Comparison of ENCODE assay signal across 10 cellular contexts in genomic region chr1:2577565-2578075, GRCh38. TPM values are rescaled to one million over a fixed set of nuclear protein-coding genes. Genes with fewer than 3 reads are reported as not detected.
DNase-seq lines count a peak whose midpoint lies in the region; ATAC-seq, FAIRE-seq and TF ChIP-seq lines count a peak whose summit lies in the region.
"Not testable (repeated sequence)": the region's sequence is repeated elsewhere in the genome, so short reads cannot be mapped to it uniquely, and the experiment has no call there.
"Had no signal": no experiment of that assay in that cellular context is flagged by ENCODE, and none has a peak within 500 bp of the region (broad histone marks: within the 10 kb centered on the region; RNA-seq: fewer than 3 reads in every experiment).

No MANE protein-coding gene starts in this region.

- H3K18ac ChIP-seq in neuronal stem cell (ENCODE audit: low read length), result not testable (repeated sequence)

- H3K4ac ChIP-seq in neuronal stem cell (ENCODE audit: low read length), result not testable (repeated sequence)

- peaks cover 0 to 16% (median 0%) of the 10 kb centered on the region in 3 donors for H3K9me3 ChIP-seq in gastroesophageal sphincter
- H3K9me3 ChIP-seq in neuronal stem cell (replicated peaks in 1 of 2; ENCODE audit: control insufficient read depth in 2 of 2, insufficient read depth in 1 of 2, low read depth in 1 of 2, low read length in 2 of 2), result not testable (repeated sequence)

- H2BK5ac ChIP-seq in neuronal stem cell (ENCODE audit: low read length), result peak overlapping the region; percentile 90

- not testable (repeated sequence) for H4K91ac ChIP-seq in neuronal stem cell (ENCODE audit: low read depth, low read length, poor library complexity)

- H2AFZ ChIP-seq in neuronal stem cell (ENCODE audit: low read length), result peak overlapping the region; percentile 85

- FAIRE-seq in GM12892 (lab: Jason Lieb, UNC), result peak; percentile 100

- H3K4me2 ChIP-seq in neuronal stem cell (ENCODE audit: insufficient read depth, low read length, poor library complexity, severe bottlenecking), result not testable (repeated sequence)

- not testable (repeated sequence) for TF ChIP-seq EP300 in gastroesophageal sphincter (IDR thresholded peaks at IDR 0.05)

- peaks cover 79% of the 10 kb centered on the region for H3K27me3 ChIP-seq in gastroesophageal sphincter
- not testable (repeated sequence) for H3K27me3 ChIP-seq in neuronal stem cell (ENCODE audit: control insufficient read depth in 3 of 3, insufficient read depth in 3 of 3, low read depth in 1 of 3, low read length in 3 of 3)

- TF ChIP-seq POLR2A in GM12892 (IDR thresholded peaks at IDR 0.05; ENCODE audit: low read depth, low read length), result 0 out of 2 replicates have a peak, but pooled peaks have one; percentile 52
- TF ChIP-seq POLR2A in gastroesophageal sphincter (IDR thresholded peaks at IDR 0.05), result not testable (repeated sequence)

- not testable (repeated sequence) for H2AK5ac ChIP-seq in neuronal stem cell (ENCODE audit: low read depth, low read length)

- H3K9me3 Mint-ChIP-seq in activated T-helper 2 cell treated with anti-CD3 and anti-CD28 coated beads, Interferon-gamma antibody, Interleukin-2, Interleukin-4, amounts not matched to agents 10 μg/mL and 5 μg/mL and 100 μg/mL, durations not matched to agents 14 hours and 24 hours and 36 hours, result peaks cover 18% of the 10 kb centered on the region
- H3K9me3 Mint-ChIP-seq in stimulated activated naive CD8-positive, alpha-beta T cell treated with anti-CD3 and anti-CD28 coated beads, Interleukin-15, amount 100 ng/mL, for 72 hours, result peaks cover 17 to 18% of the 10 kb centered on the region in 2 donors

- not testable (repeated sequence) for H2BK120ac ChIP-seq in neuronal stem cell (ENCODE audit: low read depth, low read length)

- not testable (repeated sequence) for DNase-seq in GM12892 (ENCODE audit: insufficient read length); activated T-helper 2 cell treated with anti-CD3 and anti-CD28 coated beads, Interferon-gamma antibody, Interleukin-2, Interleukin-4, amounts not matched to agents 10 μg/mL and 5 μg/mL and 100 μg/mL, durations not matched to agents 14 hours and 24 hours and 36 hours (ENCODE audit: low spot score); neuronal stem cell (ENCODE audit: low spot score)
- peak in 3 of 5 donors; percentile 38 to 72 (median 48) for DNase-seq in T-helper 1 cell
- DNase-seq in stimulated activated naive CD8-positive, alpha-beta T cell treated with anti-CD3 and anti-CD28 coated beads, Interleukin-15, amount 100 ng/mL, for 72 hours, result peak; percentile 64 to 67

- H3K14ac ChIP-seq in neuronal stem cell (ENCODE audit: low read length), result not testable (repeated sequence)

- H3K4me3 Mint-ChIP-seq in activated T-helper 2 cell treated with anti-CD3 and anti-CD28 coated beads, Interferon-gamma antibody, Interleukin-2, Interleukin-4, amounts not matched to agents 10 μg/mL and 5 μg/mL and 100 μg/mL, durations not matched to agents 14 hours and 24 hours and 36 hours (ENCODE audit: low read depth), result peak overlapping the region; percentile 69
- peak overlapping the region; percentile 72 to 79 for H3K4me3 Mint-ChIP-seq in stimulated activated naive CD8-positive, alpha-beta T cell treated with anti-CD3 and anti-CD28 coated beads, Interleukin-15, amount 100 ng/mL, for 72 hours

- peaks cover 17% of the 10 kb centered on the region for H3K36me3 Mint-ChIP-seq in activated T-helper 2 cell treated with anti-CD3 and anti-CD28 coated beads, Interferon-gamma antibody, Interleukin-2, Interleukin-4, amounts not matched to agents 10 μg/mL and 5 μg/mL and 100 μg/mL, durations not matched to agents 14 hours and 24 hours and 36 hours (ENCODE audit: low read depth)

- H3K27ac Mint-ChIP-seq in activated T-helper 2 cell treated with anti-CD3 and anti-CD28 coated beads, Interferon-gamma antibody, Interleukin-2, Interleukin-4, amounts not matched to agents 10 μg/mL and 5 μg/mL and 100 μg/mL, durations not matched to agents 14 hours and 24 hours and 36 hours, result peak overlapping the region; percentile 89
- peak overlapping the region; percentile 80 to 96 for H3K27ac Mint-ChIP-seq in stimulated activated naive CD8-positive, alpha-beta T cell treated with anti-CD3 and anti-CD28 coated beads, Interleukin-15, amount 100 ng/mL, for 72 hours

- peak overlapping the region; percentile 31 for H3K23ac ChIP-seq in neuronal stem cell (ENCODE audit: low read depth, low read length, poor library complexity)

- intact Hi-C loops in activated T-helper 2 cell treated with anti-CD3 and anti-CD28 coated beads, Interferon-gamma antibody, Interleukin-2, Interleukin-4, amounts not matched to agents 10 μg/mL and 5 μg/mL and 100 μg/mL, durations not matched to agents 14 hours and 24 hours and 36 hours (cut with micrococcal nuclease), result loop anchor here (1.0 kb wide), 1 partner anchor 21 kb away; the partner anchor contains the start of gene TNFRSF14

- peaks cover 47% of the 10 kb centered on the region for H3K4me1 Mint-ChIP-seq in activated T-helper 2 cell treated with anti-CD3 and anti-CD28 coated beads, Interferon-gamma antibody, Interleukin-2, Interleukin-4, amounts not matched to agents 10 μg/mL and 5 μg/mL and 100 μg/mL, durations not matched to agents 14 hours and 24 hours and 36 hours (ENCODE audit: low read depth)
- H3K4me1 Mint-ChIP-seq in stimulated activated naive CD8-positive, alpha-beta T cell treated with anti-CD3 and anti-CD28 coated beads, Interleukin-15, amount 100 ng/mL, for 72 hours, result peaks cover 91% of the 10 kb centered on the region

- not testable (repeated sequence) for H3K36me3 ChIP-seq in gastroesophageal sphincter; neuronal stem cell (replicated peaks in 1 of 2; ENCODE audit: control insufficient read depth in 2 of 2, insufficient read depth in 2 of 2, low read length in 2 of 2)

- H3K4me1 ChIP-seq in gastroesophageal sphincter (peaks cover 0 to 17% (median 9%) of the 10 kb centered on the region in 3 donors), neuronal stem cell (ENCODE audit: control insufficient read depth in 2 of 2, insufficient read depth in 1 of 2, low read depth in 1 of 2, low read length in 2 of 2) (peaks cover 5 to 10% of the 10 kb centered on the region in 2 donors)

- 33 to 66% methylated on average over 1 to 3 of the region's 23 CpGs for WGBS in gastroesophageal sphincter (ENCODE audit: low coverage in 1 of 2), 2 donors
- WGBS in neuronal stem cell (ENCODE audit: extremely low coverage in 2 of 2, insufficient read length in 2 of 2, insufficient replicate concordance in 1 of 2), 2 donors, result no CpG with 5 or more reads among the region's 23 CpGs

- H3K27ac ChIP-seq in gastroesophageal sphincter, result peak overlapping the region in 3 of 4 donors; percentile 66 to 80 (median 68)
- H3K27ac ChIP-seq in neuronal stem cell (replicated peaks; ENCODE audit: low read length), result not testable (repeated sequence)

- H2BK12ac ChIP-seq in neuronal stem cell (ENCODE audit: low read length), result not testable (repeated sequence)

- H3K4me3 ChIP-seq in gastroesophageal sphincter, result peak overlapping the region in 1 of 2 donors; percentile 19
- H3K4me3 ChIP-seq in neuronal stem cell (ENCODE audit: low read length in 2 of 2), result not testable (repeated sequence)

- H2BK15ac ChIP-seq in neuronal stem cell (ENCODE audit: low read length), result not testable (repeated sequence)

- H3K9ac ChIP-seq in neuronal stem cell (ENCODE audit: low read depth, low read length, poor library complexity), result not testable (repeated sequence)

- not testable (repeated sequence) for H4K8ac ChIP-seq in neuronal stem cell (ENCODE audit: low read depth, low read length)

- ATAC-seq in GM21367 (IDR thresholded peaks at IDR 0.05; ENCODE audit: unreplicated experiment) (peak; percentile 18), HG03045 (IDR thresholded peaks at IDR 0.05; ENCODE audit: unreplicated experiment) (peak; percentile 51)
- not testable (repeated sequence) for ATAC-seq in gastroesophageal sphincter
- peak; percentile 77 for ATAC-seq in stimulated activated naive CD8-positive, alpha-beta T cell treated with anti-CD3 and anti-CD28 coated beads, Interleukin-15, amount 100 ng/mL, for 72 hours

- H3K27me3 Mint-ChIP-seq in activated T-helper 2 cell treated with anti-CD3 and anti-CD28 coated beads, Interferon-gamma antibody, Interleukin-2, Interleukin-4, amounts not matched to agents 10 μg/mL and 5 μg/mL and 100 μg/mL, durations not matched to agents 14 hours and 24 hours and 36 hours (ENCODE audit: low read depth); stimulated activated naive CD8-positive, alpha-beta T cell treated with anti-CD3 and anti-CD28 coated beads, Interleukin-15, amount 100 ng/mL, for 72 hours: not testable (repeated sequence)

- not testable (repeated sequence) for TF ChIP-seq CTCF in gastroesophageal sphincter (IDR thresholded peaks at IDR 0.05)

- H3K79me1 ChIP-seq in neuronal stem cell (ENCODE audit: low read depth, low read length), result not testable (repeated sequence)

RNA-seq across cellular contexts. Expression of gene PRXL2B, which starts 9.0 kb away (rescaled TPM):
- 5.8 TPM for polyA plus RNA-seq in GM12892 (2012; ENCODE audit: missing spikeins)
- total RNA-seq in activated T-helper 2 cell treated with anti-CD3 and anti-CD28 coated beads, Interferon-gamma antibody, Interleukin-2, Interleukin-4, amounts not matched to agents 10 μg/mL and 5 μg/mL and 100 μg/mL, durations not matched to agents 14 hours and 24 hours and 36 hours, result 26.5 and 28.4 TPM in 2 replicates
- 10 to 100 TPM in 3 of 4 donors, 1 to 10 TPM in 1; 6.5 to 24.1 (median 14.0) TPM for total RNA-seq in gastroesophageal sphincter
- polyA plus RNA-seq in neuronal stem cell (2013, experiment 1 of 2), result 35.1 TPM
- 35.3 TPM for polyA plus RNA-seq in neuronal stem cell (2013, experiment 2 of 2)

RNA-seq across cellular contexts. Expression of gene TNFRSF14, which starts 21.4 kb away (rescaled TPM):
- polyA plus RNA-seq in GM12892 (2012; ENCODE audit: missing spikeins), result 117 TPM
- total RNA-seq in activated T-helper 2 cell treated with anti-CD3 and anti-CD28 coated beads, Interferon-gamma antibody, Interleukin-2, Interleukin-4, amounts not matched to agents 10 μg/mL and 5 μg/mL and 100 μg/mL, durations not matched to agents 14 hours and 24 hours and 36 hours, result 191 and 199 TPM in 2 replicates
- 10 to 100 TPM; 23.0 to 81.6 (median 36.9) TPM for total RNA-seq in gastroesophageal sphincter
- 1.1 TPM for polyA plus RNA-seq in neuronal stem cell (2013, experiment 1 of 2)
- polyA plus RNA-seq in neuronal stem cell (2013, experiment 2 of 2), result 1.3 TPM

RNA-seq across cellular contexts. Expression of gene HES5, which starts 47.6 kb away (rescaled TPM):
- polyA plus RNA-seq in GM12892 (2012; ENCODE audit: missing spikeins), result not detected
- not detected in 2 replicates for total RNA-seq in activated T-helper 2 cell treated with anti-CD3 and anti-CD28 coated beads, Interferon-gamma antibody, Interleukin-2, Interleukin-4, amounts not matched to agents 10 μg/mL and 5 μg/mL and 100 μg/mL, durations not matched to agents 14 hours and 24 hours and 36 hours
- total RNA-seq in gastroesophageal sphincter, result not detected
- 208 TPM for polyA plus RNA-seq in neuronal stem cell (2013, experiment 1 of 2)
- 209 TPM for polyA plus RNA-seq in neuronal stem cell (2013, experiment 2 of 2)
- total RNA-seq: endodermal cell had no signal
- polyA plus RNA-seq: BJ had no signal

RNA-seq across cellular contexts. Expression of gene PANK4, which starts 51.2 kb away (rescaled TPM):
- polyA plus RNA-seq in GM12892 (2012; ENCODE audit: missing spikeins), result 12.0 TPM
- total RNA-seq in activated T-helper 2 cell treated with anti-CD3 and anti-CD28 coated beads, Interferon-gamma antibody, Interleukin-2, Interleukin-4, amounts not matched to agents 10 μg/mL and 5 μg/mL and 100 μg/mL, durations not matched to agents 14 hours and 24 hours and 36 hours, result 49.1 and 52.2 TPM in 2 replicates
- total RNA-seq in gastroesophageal sphincter, result 10 to 100 TPM; 32.6 to 46.8 (median 34.0) TPM
- 23.5 TPM for polyA plus RNA-seq in neuronal stem cell (2013, experiment 1 of 2)
- polyA plus RNA-seq in neuronal stem cell (2013, experiment 2 of 2), result 22.7 TPM

RNA-seq across cellular contexts. Expression of gene MMEL1, which starts 55.2 kb away (rescaled TPM):
- not detected for polyA plus RNA-seq in GM12892 (2012; ENCODE audit: missing spikeins)
- 0.73 and 1.2 TPM in 2 replicates for total RNA-seq in activated T-helper 2 cell treated with anti-CD3 and anti-CD28 coated beads, Interferon-gamma antibody, Interleukin-2, Interleukin-4, amounts not matched to agents 10 μg/mL and 5 μg/mL and 100 μg/mL, durations not matched to agents 14 hours and 24 hours and 36 hours
- total RNA-seq in gastroesophageal sphincter, result 1 to 10 TPM in 3 of 4 donors, not detected in 1; 1.4 to 3.9 (median 2.1) TPM
- 1.1 TPM for polyA plus RNA-seq in neuronal stem cell (2013, experiment 1 of 2)
- 1.4 TPM for polyA plus RNA-seq in neuronal stem cell (2013, experiment 2 of 2)
